ENCODE assay signal across 13 cellular contexts in the genomic region with DNA sequence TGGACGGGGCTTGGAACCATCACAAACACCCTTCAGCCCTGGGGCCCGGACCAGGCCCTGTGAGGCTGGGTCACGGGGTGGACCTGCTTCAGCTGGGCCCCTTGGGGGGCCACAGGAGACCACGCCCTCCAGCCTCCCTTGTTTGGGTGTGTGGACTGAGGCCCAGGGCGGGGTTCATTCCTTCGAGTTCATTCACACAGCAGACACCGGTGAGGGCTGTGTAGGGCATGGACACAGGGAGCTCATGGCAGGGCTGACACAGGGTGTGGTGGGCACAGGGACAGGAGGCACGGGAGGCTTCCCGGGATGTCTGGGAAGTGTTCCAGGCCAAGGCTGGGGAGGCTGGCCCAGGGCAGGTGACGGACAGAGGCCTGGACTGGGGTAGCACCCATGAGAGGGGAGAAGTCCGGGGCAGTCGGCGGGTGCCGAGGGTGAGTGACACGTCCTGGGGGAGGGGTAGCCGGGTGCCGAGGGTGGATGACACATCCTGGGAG. TPM values are rescaled to one million over a fixed set of nuclear protein-coding genes. Genes with fewer than 3 reads are reported as not detected.
DNase-seq lines count a peak whose midpoint lies in the region; ATAC-seq and TF ChIP-seq lines count a peak whose summit lies in the region.
"Had no signal": no experiment of that assay in that cellular context is flagged by ENCODE, and none has a peak within 500 bp of the region (broad histone marks: within the 10 kb centered on the region; RNA-seq: fewer than 3 reads in every experiment).

No MANE protein-coding gene starts in this region.

- H2BK12ac ChIP-seq in mesenchymal stem cell (ENCODE audit: low read length in 2 of 2): peak overlapping the region in 1 of 2 experiments; percentile 15

- H3K9me3 ChIP-seq in MG63 (no peaks in the 10 kb centered on the region), endocrine pancreas (ENCODE audit: control insufficient read depth, low read length) (no peaks in the 10 kb centered on the region), mesenchymal stem cell (ENCODE audit: control insufficient read depth, low read length) (no peaks in the 10 kb centered on the region), spleen (no peaks in the 10 kb centered on the region)

- no peak for ATAC-seq in HG03045 (IDR thresholded peaks at IDR 0.05; ENCODE audit: unreplicated experiment)

- H2AFZ ChIP-seq in mesenchymal stem cell (ENCODE audit: low read depth, low read length): no peak overlapping the region

- H4K8ac ChIP-seq in mesenchymal stem cell (ENCODE audit: low read length): peak overlapping the region; percentile 48

- no peak for TF ChIP-seq POLR2A in spleen (IDR thresholded peaks at IDR 0.05)

- H3K4me3 ChIP-seq in MG63 (no peak overlapping the region), endocrine pancreas (ENCODE audit: control insufficient read depth, insufficient read depth, low read length) (no peak overlapping the region), mesenchymal stem cell (ENCODE audit: insufficient read depth in 1 of 2, low read depth in 1 of 2, low read length in 2 of 2) (no peak overlapping the region), spleen (no peak overlapping the region)
- H3K4me3 ChIP-seq: skin epidermis had no signal

- 83% methylated on average over 14 of the region's 17 CpGs for WGBS in mesenchymal stem cell
- 60 to 86% (median 76%) methylated on average over 12 to 17 of the region's 17 CpGs for WGBS in spleen, 5 donors

- H3K14ac ChIP-seq in mesenchymal stem cell (ENCODE audit: low read length in 2 of 2): peak overlapping the region in 1 of 2 experiments; percentile 18

- H3K18ac ChIP-seq in mesenchymal stem cell (ENCODE audit: low read depth in 1 of 2, low read length in 2 of 2): peak overlapping the region in 1 of 2 experiments; percentile 48

- H3K36me3 ChIP-seq in MG63: peaks cover 12% of the 10 kb centered on the region
- H3K36me3 ChIP-seq in endocrine pancreas (ENCODE audit: control insufficient read depth, insufficient read depth, low read length): no peaks in the 10 kb centered on the region
- H3K36me3 ChIP-seq in mesenchymal stem cell (ENCODE audit: control insufficient read depth in 1 of 2, insufficient read depth in 2 of 2, low read depth in 1 of 2, low read length in 2 of 2): peaks cover 21 to 69% of the 10 kb centered on the region in 2 experiments
- H3K36me3 ChIP-seq in spleen: peaks cover 0 to 46% (median 3%) of the 10 kb centered on the region in 6 donors

- H3K4me2 ChIP-seq in mesenchymal stem cell (ENCODE audit: low read length, poor library complexity, severe bottlenecking): peak overlapping the region; percentile 18

- H3K23ac ChIP-seq in mesenchymal stem cell (ENCODE audit: low read length in 2 of 2): no peak overlapping the region

- DNase-seq in AG08395 (ENCODE audit: low spot score) (peak; percentile 49), MG63 (peak; percentile 67), mesenchymal stem cell (no peak), NCI-H2081 (lab: John Stamatoyannopoulos, UW) (no peak), NCI-H510A treated with DMSO at 0.1 percent for 48 hours (lab: John Stamatoyannopoulos, UW) (no peak), spleen (no peak)
- DNase-seq: activated CD4-positive, alpha-beta T cell treated with anti-CD3 and anti-CD28 coated beads for 4 hours; activated naive CD4-positive, alpha-beta T cell treated with anti-CD3 and anti-CD28 coated beads for 36 hours; NCI-H2171; SHP77 treated with DMSO at 0.1 percent for 48 hours had no signal

- peak overlapping the region; percentile 68 for H2AK5ac ChIP-seq in mesenchymal stem cell (ENCODE audit: low read length, severe bottlenecking)

- H2BK120ac ChIP-seq in mesenchymal stem cell (ENCODE audit: low read depth, low read length): no peak overlapping the region

- no peak for TF ChIP-seq CTCF in spleen (IDR thresholded peaks at IDR 0.05 in 8 of 11, conservative IDR thresholded peaks at IDR 0.05 in 3 of 11)

- no peak overlapping the region for H2BK5ac ChIP-seq in mesenchymal stem cell (ENCODE audit: low read depth, low read length, poor library complexity, severe bottlenecking)

- H3K79me1 ChIP-seq in mesenchymal stem cell (replicated peaks; ENCODE audit: low read length, poor library complexity, severe bottlenecking): no peaks in the 10 kb centered on the region

- H3K27me3 ChIP-seq in MG63 (no peaks in the 10 kb centered on the region), endocrine pancreas (ENCODE audit: control insufficient read depth, insufficient read depth, low read length) (no peaks in the 10 kb centered on the region), mesenchymal stem cell (ENCODE audit: control insufficient read depth in 1 of 2, insufficient read depth in 1 of 2, low read length in 2 of 2) (no peaks in the 10 kb centered on the region), spleen (replicated peaks in 1 of 7) (no peaks in the 10 kb centered on the region)

- H3K9ac ChIP-seq in endocrine pancreas (ENCODE audit: control insufficient read depth, insufficient read depth, low read length) (peak overlapping the region; percentile 6), mesenchymal stem cell (ENCODE audit: low read length) (no peak overlapping the region)

- intact Hi-C loops in spleen (cut with DNase I; ENCODE audit: low total_unique reads): no loop called here

- H3K4me1 ChIP-seq in endocrine pancreas (ENCODE audit: control insufficient read depth, insufficient read depth, low read length): no peaks in the 10 kb centered on the region
- H3K4me1 ChIP-seq in mesenchymal stem cell (ENCODE audit: control insufficient read depth, insufficient read depth, low read depth, low read length): peaks cover 43% of the 10 kb centered on the region
- peaks cover 0 to 28% (median 7%) of the 10 kb centered on the region in 6 donors for H3K4me1 ChIP-seq in spleen

- H3K4ac ChIP-seq in mesenchymal stem cell (ENCODE audit: low read depth in 1 of 2, low read length in 2 of 2): peak overlapping the region in 1 of 2 experiments; percentile 28

- H3K27ac ChIP-seq in mesenchymal stem cell (ENCODE audit: low read length, poor library complexity, severe bottlenecking) (no peak overlapping the region), spleen (peak overlapping the region in 1 of 8 donors; percentile 11)

- H4K91ac ChIP-seq in mesenchymal stem cell (ENCODE audit: low read length): no peak overlapping the region

- no peak overlapping the region for H2BK15ac ChIP-seq in mesenchymal stem cell (ENCODE audit: low read depth, poor library complexity, severe bottlenecking)

RNA-seq across cellular contexts. Expression of a gene that starts 8.9 kb away (rescaled TPM):
- 15.2 and 47.9 TPM in 2 replicates for total RNA-seq in MG63 (2014; rRNA removed; shearing (Covaris generic); ENCODE audit: low replicate concordance)
- polyA plus RNA-seq in mesenchymal stem cell (2013, experiment 1 of 2): 15.5 TPM
- polyA plus RNA-seq in mesenchymal stem cell (2013, experiment 2 of 2): 16.8 TPM
- total RNA-seq in spleen: 10 to 100 TPM; 15.8 to 29.8 (median 22.7) TPM
- 10 to 100 TPM; 20.5 to 24.0 (median 22.0) TPM for polyA plus RNA-seq in spleen

RNA-seq across cellular contexts. Expression of a gene that starts 18.8 kb away (rescaled TPM):
- 1.7 TPM in 1 of 2 replicates, not detected in the other for total RNA-seq in MG63 (2014; rRNA removed; shearing (Covaris generic); ENCODE audit: low replicate concordance)
- polyA plus RNA-seq in mesenchymal stem cell (2013, experiment 1 of 2): 0.37 TPM
- polyA plus RNA-seq in mesenchymal stem cell (2013, experiment 2 of 2): 0.51 TPM
- total RNA-seq in spleen: 10 to 100 TPM; 11.6 to 25.5 (median 19.5) TPM
- 10 to 100 TPM in 2 of 3 donors, 1 to 10 TPM in 1; 5.7 to 17.3 (median 16.1) TPM for polyA plus RNA-seq in spleen

RNA-seq across cellular contexts. Expression of a gene that starts 27.3 kb away (rescaled TPM):
- total RNA-seq in MG63 (2014; rRNA removed; shearing (Covaris generic); ENCODE audit: low replicate concordance): 31.4 and 46.3 TPM in 2 replicates
- polyA plus RNA-seq in mesenchymal stem cell (2013, experiment 1 of 2): 37.1 TPM
- polyA plus RNA-seq in mesenchymal stem cell (2013, experiment 2 of 2): 35.2 TPM
- 10 to 100 TPM in 5 of 7 donors, 1 to 10 TPM in 2; 9.5 to 27.9 (median 14.3) TPM for total RNA-seq in spleen
- polyA plus RNA-seq in spleen: 10 to 100 TPM in 1 of 3 donors, 1 to 10 TPM in 2; 4.5 to 20.5 (median 9.3) TPM

RNA-seq across cellular contexts. Expression of a gene that starts 45.3 kb away (rescaled TPM):
- 9.1 and 14.1 TPM in 2 replicates for total RNA-seq in MG63 (2014; rRNA removed; shearing (Covaris generic); ENCODE audit: low replicate concordance)
- 6.1 TPM for polyA plus RNA-seq in mesenchymal stem cell (2013, experiment 1 of 2)
- polyA plus RNA-seq in mesenchymal stem cell (2013, experiment 2 of 2): 5.4 TPM
- total RNA-seq in spleen: 10 to 100 TPM in 4 of 7 donors, 1 to 10 TPM in 3; 6.4 to 14.5 (median 10.3) TPM
- 10 to 100 TPM in 1 of 3 donors, 1 to 10 TPM in 2; 4.6 to 13.6 (median 9.4) TPM for polyA plus RNA-seq in spleen

RNA-seq across cellular contexts. Expression of a gene that starts 50.7 kb away (rescaled TPM):
- total RNA-seq in MG63 (2014; rRNA removed; shearing (Covaris generic); ENCODE audit: low replicate concordance): 0.02 TPM in 1 of 2 replicates, not detected in the other
- under 0.01 TPM for polyA plus RNA-seq in mesenchymal stem cell (2013, experiment 1 of 2)
- polyA plus RNA-seq in mesenchymal stem cell (2013, experiment 2 of 2): not detected
- total RNA-seq in spleen: under 1 TPM in 5 of 7 donors, not detected in 2; 0.03 to 0.15 (median 0.10) TPM
- under 1 TPM; 0.10 to 0.20 (median 0.13) TPM for polyA plus RNA-seq in spleen
- total RNA-seq: activated naive CD4-positive, alpha-beta T cell treated with anti-CD3 and anti-CD28 coated beads for 36 hours had no signal

Comparison
In these comparisons a context has a peak if more than half of its experiments do, and no peak if none do; other contexts are left out.
1. DNase-seq: peak in AG08395 (single experiment) and MG63 (single experiment); none in mesenchymal stem cell (single experiment), NCI-H2081 (0 of 2), NCI-H510A treated with DMSO at 0.1 percent for 48 hours (single experiment) and spleen (single experiment).